Comparison of ENCODE assay signal across 8 cellular contexts in genomic region chr9:83062011-83062652, GRCh38. TPM values are rescaled to one million over a fixed set of nuclear protein-coding genes. Genes with fewer than 3 reads are reported as not detected.
DNase-seq lines count a peak whose midpoint lies in the region; ATAC-seq, FAIRE-seq and TF ChIP-seq lines count a peak whose summit lies in the region.

No MANE protein-coding gene starts in this region.

- no peak for ATAC-seq in activated CD8-positive, alpha-beta T cell treated with anti-CD3 and anti-CD28 coated beads, Interleukin-2, amount 10 ng/mL, durations not matched to agents 7 days and 5 days
- ATAC-seq in activated CD8-positive, alpha-beta T cell treated with anti-CD3 and anti-CD28 coated beads for 36 hours, result no peak
- ATAC-seq in upper lobe of right lung (peak; percentile 43), sciatic nerve (no peak), GM21529 (IDR thresholded peaks at IDR 0.05; ENCODE audit: unreplicated experiment) (no peak)

- peak overlapping the region; percentile 60 for H3K4me3 ChIP-seq in adipocyte (ENCODE audit: low read length)
- peak overlapping the region; percentile 45 for H3K4me3 ChIP-seq in upper lobe of right lung

- H3K27ac Mint-ChIP-seq in activated CD8-positive, alpha-beta T cell treated with anti-CD3 and anti-CD28 coated beads, Interleukin-2, amount 10 ng/mL, durations not matched to agents 7 days and 5 days, result no peak overlapping the region
- no peak overlapping the region for H3K27ac Mint-ChIP-seq in activated CD8-positive, alpha-beta T cell treated with anti-CD3 and anti-CD28 coated beads for 36 hours

- POLR2A ChIA-PET in activated CD8-positive, alpha-beta T cell treated with anti-CD3 and anti-CD28 coated beads, Interleukin-2, amount 10 ng/mL, durations not matched to agents 7 days and 5 days (lab: Charles Lee), result no interaction called here
- POLR2A ChIA-PET in activated CD8-positive, alpha-beta T cell treated with anti-CD3 and anti-CD28 coated beads for 36 hours (lab: Charles Lee), result no interaction called here

- intact Hi-C loops in activated CD8-positive, alpha-beta T cell treated with anti-CD3 and anti-CD28 coated beads for 36 hours (cut with micrococcal nuclease), result no loop called here
- intact Hi-C loops in upper lobe of right lung (cut with DNase I) (no loop called here), sciatic nerve (cut with DNase I) (no loop called here)

- FAIRE-seq in frontal cortex (lab: Jason Lieb, UNC), result no peak

- CTCF ChIA-PET in activated CD8-positive, alpha-beta T cell treated with anti-CD3 and anti-CD28 coated beads, Interleukin-2, amount 10 ng/mL, durations not matched to agents 7 days and 5 days (lab: Charles Lee), result no interaction called here
- CTCF ChIA-PET in activated CD8-positive, alpha-beta T cell treated with anti-CD3 and anti-CD28 coated beads for 36 hours (lab: Charles Lee), result no interaction called here

- peak overlapping the region; percentile 48 for H3K4me3 Mint-ChIP-seq in activated CD8-positive, alpha-beta T cell treated with anti-CD3 and anti-CD28 coated beads, Interleukin-2, amount 10 ng/mL, durations not matched to agents 7 days and 5 days
- no peak overlapping the region for H3K4me3 Mint-ChIP-seq in activated CD8-positive, alpha-beta T cell treated with anti-CD3 and anti-CD28 coated beads for 36 hours

- H3K36me3 Mint-ChIP-seq in activated CD8-positive, alpha-beta T cell treated with anti-CD3 and anti-CD28 coated beads, Interleukin-2, amount 10 ng/mL, durations not matched to agents 7 days and 5 days (ENCODE audit: low read depth), result no peaks in the 10 kb centered on the region
- no peaks in the 10 kb centered on the region for H3K36me3 Mint-ChIP-seq in activated CD8-positive, alpha-beta T cell treated with anti-CD3 and anti-CD28 coated beads for 36 hours (ENCODE audit: low read depth)

- peaks cover 3% of the 10 kb centered on the region for H3K4me1 Mint-ChIP-seq in activated CD8-positive, alpha-beta T cell treated with anti-CD3 and anti-CD28 coated beads, Interleukin-2, amount 10 ng/mL, durations not matched to agents 7 days and 5 days (ENCODE audit: low read depth)
- H3K4me1 Mint-ChIP-seq in activated CD8-positive, alpha-beta T cell treated with anti-CD3 and anti-CD28 coated beads for 36 hours (ENCODE audit: low read depth), result no peaks in the 10 kb centered on the region

- no peak overlapping the region for H3K9ac ChIP-seq in adipocyte (ENCODE audit: low read length)

- H3K27me3 Mint-ChIP-seq in activated CD8-positive, alpha-beta T cell treated with anti-CD3 and anti-CD28 coated beads, Interleukin-2, amount 10 ng/mL, durations not matched to agents 7 days and 5 days (ENCODE audit: low read depth), result peaks cover 43% of the 10 kb centered on the region
- peaks cover 36% of the 10 kb centered on the region for H3K27me3 Mint-ChIP-seq in activated CD8-positive, alpha-beta T cell treated with anti-CD3 and anti-CD28 coated beads for 36 hours

- H3K27me3 ChIP-seq in adipocyte (replicated peaks; ENCODE audit: control insufficient read depth, insufficient read depth, low read length) (peaks cover 41% of the 10 kb centered on the region), upper lobe of right lung (peaks cover 14% of the 10 kb centered on the region)

- no peak for DNase-seq in activated CD8-positive, alpha-beta T cell treated with anti-CD3 and anti-CD28 coated beads, Interleukin-2, amount 10 ng/mL, durations not matched to agents 7 days and 5 days
- no peak for DNase-seq in activated CD8-positive, alpha-beta T cell treated with anti-CD3 and anti-CD28 coated beads for 36 hours
- DNase-seq in adipocyte (ENCODE audit: low read depth), result peak; percentile 18
- peak; percentile 54 for DNase-seq in kidney glomerular epithelial cell (lab: John Stamatoyannopoulos, UW)
- peak; percentile 84 for DNase-seq in upper lobe of right lung
- DNase-seq in sciatic nerve (ENCODE audit: low spot score), result no peak
- no peak for DNase-seq in frontal cortex (ENCODE audit: low spot score in 2 of 2)

- H3K9me3 ChIP-seq in adipocyte (ENCODE audit: control insufficient read depth, low read length) (no peaks in the 10 kb centered on the region), upper lobe of right lung (no peaks in the 10 kb centered on the region)

- no peak for TF ChIP-seq CTCF in activated CD8-positive, alpha-beta T cell treated with anti-CD3 and anti-CD28 coated beads for 36 hours (IDR thresholded peaks at IDR 0.05)
- no peak for TF ChIP-seq CTCF in upper lobe of right lung (IDR thresholded peaks at IDR 0.05)

- H3K4me1 ChIP-seq in adipocyte (ENCODE audit: control insufficient read depth, insufficient read depth, low read length) (peaks cover 10% of the 10 kb centered on the region), upper lobe of right lung (no peaks in the 10 kb centered on the region)

- H3K36me3 ChIP-seq in adipocyte (ENCODE audit: control insufficient read depth, insufficient read depth, low read length, severe bottlenecking), result no peaks in the 10 kb centered on the region
- no peaks in the 10 kb centered on the region for H3K36me3 ChIP-seq in upper lobe of right lung

- H3K9me3 Mint-ChIP-seq in activated CD8-positive, alpha-beta T cell treated with anti-CD3 and anti-CD28 coated beads, Interleukin-2, amount 10 ng/mL, durations not matched to agents 7 days and 5 days (ENCODE audit: insufficient read depth), result no peaks in the 10 kb centered on the region
- no peaks in the 10 kb centered on the region for H3K9me3 Mint-ChIP-seq in activated CD8-positive, alpha-beta T cell treated with anti-CD3 and anti-CD28 coated beads for 36 hours

- peak overlapping the region; percentile 78 for H3K27ac ChIP-seq in upper lobe of right lung

RNA-seq across cellular contexts. Expression of gene RASEF, which starts 0.8 kb away (rescaled TPM):
- total RNA-seq in activated CD8-positive, alpha-beta T cell treated with anti-CD3 and anti-CD28 coated beads, Interleukin-2, amount 10 ng/mL, durations not matched to agents 7 days and 5 days, result not detected
- total RNA-seq in activated CD8-positive, alpha-beta T cell treated with anti-CD3 and anti-CD28 coated beads for 36 hours, result not detected
- 10.9 TPM for total RNA-seq in upper lobe of right lung
- 0.09 TPM for total RNA-seq in sciatic nerve
- total RNA-seq in frontal cortex, result 0.41 TPM

Comparison
In these comparisons a context has a peak if more than half of its experiments do, and no peak if none do; other contexts are left out.
1. DNase-seq: peak in adipocyte (single experiment), kidney glomerular epithelial cell (single experiment) and upper lobe of right lung (single experiment); none in activated CD8-positive, alpha-beta T cell treated with anti-CD3 and anti-CD28 coated beads, Interleukin-2, amount 10 ng/mL, durations not matched to agents 7 days and 5 days (single experiment), activated CD8-positive, alpha-beta T cell treated with anti-CD3 and anti-CD28 coated beads for 36 hours (single experiment), sciatic nerve (single experiment) and frontal cortex (0 of 2).